In genomic region chr9:36191696-36192095, GRCh38 we compare ENCODE assay signal across 1 cellular context.
TF ChIP-seq lines count a peak whose summit lies in the region.

No MANE protein-coding gene starts in this region.

TF ChIP-seq in HEK293, 187 proteins besides CTCF, POLR2A, EP300 and RAD21 (continued from another document):
- TF ChIP-seq ZBTB44 (tag by site-specific recombination; IDR thresholded peaks at IDR 0.05) (no peak), ZNF266 (tag by site-specific recombination; IDR thresholded peaks at IDR 0.05; ENCODE audit: low read depth) (no peak)
